7 cellular contexts compared by ENCODE assay signal in genomic region chr4:172892300-172892699, GRCh38.
DNase-seq lines count a peak whose midpoint lies in the region; ATAC-seq and TF ChIP-seq lines count a peak whose summit lies in the region.

No MANE protein-coding gene starts in this region.

- H3K27me3 ChIP-seq in mammary epithelial cell (ENCODE audit: insufficient read depth, low read length) (no peaks in the 10 kb centered on the region), parathyroid adenoma (ENCODE audit: control insufficient read depth, insufficient read depth, low read length) (no peaks in the 10 kb centered on the region)

- 4% methylated on average over 4 of the region's 4 CpGs for WGBS in mammary epithelial cell (ENCODE audit: low coverage, missing lambda C conversion rate)

- dilution Hi-C loops in mammary epithelial cell (cut with HindIII; ENCODE audit: low sequenced_read_pairs) = no loop called here

- DNase-seq in mammary epithelial cell (peak; percentile 25), NCI-H526 (lab: John Stamatoyannopoulos, UW) (no peak)
- no peak for DNase-seq in stimulated activated naive CD4-positive, alpha-beta T cell (lab: John Stamatoyannopoulos, UW)
- no peak for DNase-seq in activated CD8-positive, alpha-beta memory T cell treated with anti-CD3 and anti-CD28 coated beads, Interleukin-2, amount 50 U/mL, for 48 hours

- in situ Hi-C loops in mammary epithelial cell (cut with MboI; ENCODE audit: low sequenced_read_pairs in 2 of 2) = loop anchor here (25.0 kb wide), 1 partner anchor 370 kb away; no protein-coding TSS in a partner anchor

- BruUV-seq in mammary epithelial cell (replicated peaks; lab: Mats Ljungman, UMichigan) = no TSS peak

- CTCF ChIA-PET in mammary epithelial cell (lab: Charles Lee; ENCODE audit: low non-redundant PET) = interaction anchor here (0.6 to 0.9 kb wide), 6 partner anchors 81 to 279 kb away, joined by 3 to 9 read pairs (median 6); no protein-coding TSS in a partner anchor

- H3K4me3 ChIP-seq in mammary epithelial cell (replicated peaks in 1 of 3; ENCODE audit: insufficient read depth in 1 of 3, low read depth in 2 of 3, low read length in 3 of 3) = no peak overlapping the region
- H3K4me3 ChIP-seq in parathyroid adenoma (ENCODE audit: low read depth, low read length) = no peak overlapping the region

- TF ChIP-seq CTCF in mammary epithelial cell (conservative IDR thresholded peaks at IDR 0.05 in 1 of 2, IDR thresholded peaks at IDR 0.05 in 1 of 2; ENCODE audit: extremely low read depth in 1 of 2, insufficient read depth in 1 of 2, low read depth in 1 of 2, low read length in 2 of 2) = peak; percentile 93 to 94
- peak; percentile 17 for TF ChIP-seq CTCF in parathyroid adenoma (IDR thresholded peaks at IDR 0.05)

- H2AFZ ChIP-seq in mammary epithelial cell (ENCODE audit: low read depth, low read length) = no peak overlapping the region
- no peak overlapping the region for H2AFZ ChIP-seq in parathyroid adenoma

- ATAC-seq in GM18909 (IDR thresholded peaks at IDR 0.05; ENCODE audit: poor library complexity, unreplicated experiment) = peak; percentile 70
- ATAC-seq in HG03520 (IDR thresholded peaks at IDR 0.05; ENCODE audit: unreplicated experiment) = peak; percentile 66

- H3K9ac ChIP-seq in mammary epithelial cell (ENCODE audit: insufficient read depth, low read length) (no peak overlapping the region), parathyroid adenoma (no peak overlapping the region)

- H3K4me2 ChIP-seq in mammary epithelial cell (ENCODE audit: insufficient read depth, low read depth, low read length) (no peak overlapping the region), parathyroid adenoma (ENCODE audit: low read length) (no peak overlapping the region)

- no peaks in the 10 kb centered on the region for H3K36me3 ChIP-seq in mammary epithelial cell (ENCODE audit: insufficient read depth, low read length)
- H3K36me3 ChIP-seq in parathyroid adenoma (ENCODE audit: control insufficient read depth, insufficient read depth, low read length) = no peaks in the 10 kb centered on the region

- H3K4me1 ChIP-seq in mammary epithelial cell (ENCODE audit: insufficient read depth, low read length) (no peaks in the 10 kb centered on the region), parathyroid adenoma (no peaks in the 10 kb centered on the region)

- intact Hi-C loops in mammary epithelial cell (cut with micrococcal nuclease) = loop anchor here (1.0 to 5.0 kb wide), 3 partner anchors 121 to 365 kb away; partner anchors contain the start of gene GALNT7

- H3K9me3 ChIP-seq in mammary epithelial cell (replicated peaks; ENCODE audit: insufficient read depth, low read length) (no peaks in the 10 kb centered on the region), parathyroid adenoma (ENCODE audit: control insufficient read depth, low read length) (no peaks in the 10 kb centered on the region)

- H3K27ac ChIP-seq in mammary epithelial cell (ENCODE audit: insufficient read depth, low read depth, low read length) = no peak overlapping the region
- H3K27ac ChIP-seq in parathyroid adenoma = no peak overlapping the region

- no peaks in the 10 kb centered on the region for H4K20me1 ChIP-seq in mammary epithelial cell (ENCODE audit: insufficient read depth, low read length)

- H3K79me2 ChIP-seq in mammary epithelial cell (ENCODE audit: insufficient read depth, low read length) (no peaks in the 10 kb centered on the region), parathyroid adenoma (no peaks in the 10 kb centered on the region)
